ENCODE assay signal across 8 cellular contexts in the genomic region with DNA sequence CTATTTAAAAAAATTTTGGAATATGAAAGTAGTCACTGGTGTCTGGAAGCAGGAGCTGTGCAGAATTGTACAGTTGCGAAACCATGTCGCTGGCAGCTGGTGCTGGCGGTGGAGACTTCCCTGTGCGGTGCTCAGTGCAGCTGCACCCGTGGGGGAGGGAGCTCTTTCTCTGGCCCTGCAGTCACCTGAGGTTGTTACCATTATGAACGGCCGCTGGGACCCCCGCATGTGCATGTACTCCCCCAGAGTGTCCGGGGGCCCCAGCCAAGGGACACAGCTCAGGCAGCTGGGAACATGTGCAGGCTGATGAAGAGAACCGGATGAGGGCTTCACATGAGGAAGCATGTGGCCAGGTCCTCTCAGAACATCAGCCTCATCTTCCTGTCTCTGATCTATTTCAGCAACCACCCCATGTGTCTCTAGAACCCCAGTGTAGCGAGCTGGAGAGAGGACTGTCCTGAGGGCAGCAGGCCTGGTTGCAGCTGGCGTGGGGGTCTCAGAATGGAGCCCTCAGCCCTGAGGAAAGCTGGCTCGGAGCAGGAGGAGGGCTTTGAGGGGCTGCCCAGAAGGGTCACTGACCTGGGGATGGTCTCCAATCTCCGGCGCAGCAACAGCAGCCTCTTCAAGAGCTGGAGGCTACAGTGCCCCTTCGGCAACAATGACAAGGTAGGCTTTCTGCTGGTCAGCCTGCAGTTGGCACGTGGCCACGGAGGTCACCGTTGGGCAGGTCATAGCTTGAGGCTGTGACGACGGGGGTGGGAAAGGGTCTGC. TPM values are rescaled to one million over a fixed set of nuclear protein-coding genes. Genes with fewer than 3 reads are reported as not detected.
A peak's percentile ranks its signal among the peaks of the same experiment; 100 is the strongest.
DNase-seq lines count a peak whose midpoint lies in the region; ATAC-seq and TF ChIP-seq lines count a peak whose summit lies in the region.

A gene (plus strand): TSS at position 422 of the 771 bp plus-strand sequence. CDS start 80 bp downstream, at position 502.

- no peaks in the 10 kb centered on the region for H3K36me3 Mint-ChIP-seq in activated CD4-positive, alpha-beta memory T cell treated with anti-CD3 and anti-CD28 coated beads for 36 hours

- peak within 1 kb of the TSS; percentile 91 for H3K9ac ChIP-seq in BLaER1
- H3K9ac ChIP-seq in GM23248 = no peak within 1 kb of the TSS

- no peak for TF ChIP-seq CTCF in heart right ventricle (IDR thresholded peaks at IDR 0.05)
- TF ChIP-seq CTCF in suprapubic skin (IDR thresholded peaks at IDR 0.05) = no peak
- TF ChIP-seq CTCF in omental fat pad (IDR thresholded peaks at IDR 0.05) = no peak

- peak within 1 kb of the TSS; percentile 58 for H3K27ac Mint-ChIP-seq in activated CD4-positive, alpha-beta memory T cell treated with anti-CD3 and anti-CD28 coated beads for 36 hours

- peak within 1 kb of the TSS; percentile 94 for H3K4me2 ChIP-seq in BLaER1
- no peak within 1 kb of the TSS for H3K4me2 ChIP-seq in GM23248 (ENCODE audit: unreplicated experiment)

- no peak for TF ChIP-seq EP300 in suprapubic skin (IDR thresholded peaks at IDR 0.05)

- CTCF ChIA-PET in activated CD4-positive, alpha-beta memory T cell treated with anti-CD3 and anti-CD28 coated beads for 36 hours (lab: Charles Lee) = no interaction called here

- peaks cover 10% of the 10 kb centered on the region for H3K27me3 Mint-ChIP-seq in activated CD4-positive, alpha-beta memory T cell treated with anti-CD3 and anti-CD28 coated beads for 36 hours

- in situ Hi-C loops in GM23248 (cut with MboI) = no loop called here

- H3K4me1 Mint-ChIP-seq in activated CD4-positive, alpha-beta memory T cell treated with anti-CD3 and anti-CD28 coated beads for 36 hours (ENCODE audit: low read depth) = peaks cover 38% of the 10 kb centered on the region

- 22 to 28% methylated on average over 21 of the region's 21 CpGs for WGBS in GM23248 (ENCODE audit: low coverage in 1 of 2, low lambda C conversion rate in 2 of 2, missing lambda C conversion rate in 2 of 2), 2 experiments
- 63 to 67% methylated on average over 21 of the region's 21 CpGs for WGBS in heart right ventricle, 2 donors
- 54% methylated on average over 12 of the region's 21 CpGs for WGBS in suprapubic skin

- H3K9me3 Mint-ChIP-seq in activated CD4-positive, alpha-beta memory T cell treated with anti-CD3 and anti-CD28 coated beads for 36 hours = no peaks in the 10 kb centered on the region

- peak within 1 kb of the TSS; percentile 72 for H3K4me3 ChIP-seq in BLaER1
- H3K4me3 ChIP-seq in GM23248 = no peak within 1 kb of the TSS
- peak within 1 kb of the TSS in 6 of 10 donors; percentile 10 to 61 (median 32) for H3K4me3 ChIP-seq in heart right ventricle
- H3K4me3 ChIP-seq in suprapubic skin = peak within 1 kb of the TSS; percentile 19

- H3K27me3 ChIP-seq in BLaER1 = no peaks in the 10 kb centered on the region
- peaks cover 38% of the 10 kb centered on the region for H3K27me3 ChIP-seq in GM23248 (replicated peaks; ENCODE audit: insufficient read depth)
- peaks cover 12 to 51% (median 40%) of the 10 kb centered on the region in 7 donors for H3K27me3 ChIP-seq in heart right ventricle
- H3K27me3 ChIP-seq in suprapubic skin = peaks cover 45% of the 10 kb centered on the region

- H3K4me1 ChIP-seq in BLaER1 (peaks cover 77% of the 10 kb centered on the region), GM23248 (ENCODE audit: insufficient read depth) (no peaks in the 10 kb centered on the region), heart right ventricle (peaks cover 0 to 71% (median 0%) of the 10 kb centered on the region in 9 donors), suprapubic skin (peaks cover 24% of the 10 kb centered on the region)

- POLR2A ChIA-PET in activated CD4-positive, alpha-beta memory T cell treated with anti-CD3 and anti-CD28 coated beads for 36 hours (lab: Charles Lee) = no interaction called here

- no peaks in the 10 kb centered on the region for H3K9me2 ChIP-seq in GM23248 (ENCODE audit: insufficient read depth)

- H3K79me2 ChIP-seq in GM23248 (ENCODE audit: insufficient read depth) = no peaks in the 10 kb centered on the region

- peak within 1 kb of the TSS; percentile 39 for H3K4me3 Mint-ChIP-seq in activated CD4-positive, alpha-beta memory T cell treated with anti-CD3 and anti-CD28 coated beads for 36 hours

- DNase-seq in GM23248 (peak; percentile 37), heart right ventricle (peak; percentile 64), suprapubic skin (ENCODE audit: low spot score in 2 of 2) (peak in 1 of 2 donors; percentile 64), NCI-H524 (lab: John Stamatoyannopoulos, UW) (no peak), omental fat pad (ENCODE audit: low spot score) (no peak)
- peak; percentile 40 for DNase-seq in activated CD4-positive, alpha-beta memory T cell treated with anti-CD3 and anti-CD28 coated beads for 36 hours
- DNase-seq in stimulated activated CD4-positive, alpha-beta T cell treated with anti-CD3 and anti-CD28 coated beads, Interleukin-1b, Interleukin-23, amount 100 ng/mL, for 48 hours = no peak

- H3K27ac ChIP-seq in BLaER1 = peak within 1 kb of the TSS; percentile 98
- no peak within 1 kb of the TSS for H3K27ac ChIP-seq in GM23248
- H3K27ac ChIP-seq in heart right ventricle = peak within 1 kb of the TSS in 8 of 10 donors; percentile 10 to 89 (median 38)
- peak within 1 kb of the TSS; percentile 38 for H3K27ac ChIP-seq in suprapubic skin

- H2AFZ ChIP-seq in GM23248 = no peak within 1 kb of the TSS

- peaks cover 11% of the 10 kb centered on the region; the same call in 1 of the 2 replicates for H3K9me3 ChIP-seq in BLaER1
- H3K9me3 ChIP-seq in GM23248 (ENCODE audit: low read depth) = no peaks in the 10 kb centered on the region
- no peaks in the 10 kb centered on the region for H3K9me3 ChIP-seq in heart right ventricle
- no peaks in the 10 kb centered on the region for H3K9me3 ChIP-seq in suprapubic skin

- H4K20me1 ChIP-seq in BLaER1 (0 out of 2 replicates have a peak, but pooled peaks cover 8% of the 10 kb centered on the region), GM23248 (ENCODE audit: insufficient read depth) (no peaks in the 10 kb centered on the region)

- H3F3A ChIP-seq in GM23248 (ENCODE audit: insufficient read depth) = no peaks in the 10 kb centered on the region

- TF ChIP-seq POLR2A in suprapubic skin (IDR thresholded peaks at IDR 0.05) = no peak

- ATAC-seq in heart right ventricle (peak; percentile 68 to 85 (median 76)), omental fat pad (ENCODE audit: low FRiP score) (no peak)

- H3K36me3 ChIP-seq in BLaER1 (peaks cover 30% of the 10 kb centered on the region), GM23248 (ENCODE audit: low read depth) (no peaks in the 10 kb centered on the region), heart right ventricle (peaks cover 0 to 11% (median 0%) of the 10 kb centered on the region in 9 donors), suprapubic skin (no peaks in the 10 kb centered on the region)

- intact Hi-C loops in activated CD4-positive, alpha-beta memory T cell treated with anti-CD3 and anti-CD28 coated beads for 36 hours (cut with micrococcal nuclease) = no loop called here
- intact Hi-C loops in heart right ventricle (cut with DNase I) = loop anchor here in 1 of 10 donors (10.0 kb wide), 1 partner anchor 121 kb away; no protein-coding TSS in a partner anchor

RNA-seq across cellular contexts. Expression of the gene that starts here (rescaled TPM):
- total RNA-seq in GM23248 (2014; rRNA removed; shearing (Covaris generic)) = 0.13 and 0.22 TPM in 2 replicates
- polyA plus RNA-seq in GM23248 (2016; fragmentation: Nextera tagmentation; extraction: Ambion mirVana) = not detected in 2 replicates
- total RNA-seq in activated CD4-positive, alpha-beta memory T cell treated with anti-CD3 and anti-CD28 coated beads for 36 hours = 1 to 10 TPM; 1.6 to 1.9 TPM
- total RNA-seq in heart right ventricle = 1 to 10 TPM in 5 of 10 donors, under 1 TPM in 5; 0.34 to 8.5 (median 0.89) TPM
- polyA plus RNA-seq in heart right ventricle = 1 to 10 TPM; 1.2 to 2.4 TPM
- total RNA-seq in suprapubic skin = 1 to 10 TPM; 2.5 to 4.2 (median 3.2) TPM
- total RNA-seq in omental fat pad = 1 to 10 TPM; 3.9 to 9.3 (median 6.6) TPM

Comparison
In these comparisons a context has a peak if more than half of its experiments do, and no peak if none do; other contexts are left out.
1. Peak in DNase-seq in GM23248; RNA of the gene not detected or under 1 TPM.
2. DNase-seq: peak in activated CD4-positive, alpha-beta memory T cell treated with anti-CD3 and anti-CD28 coated beads for 36 hours (single experiment) and heart right ventricle (2 of 2); none in NCI-H524 (0 of 2), stimulated activated CD4-positive, alpha-beta T cell treated with anti-CD3 and anti-CD28 coated beads, Interleukin-1b, Interleukin-23, amount 100 ng/mL, for 48 hours (single experiment) and omental fat pad (single experiment).